ENCODE assay signal across 8 cellular contexts in the genomic region with DNA sequence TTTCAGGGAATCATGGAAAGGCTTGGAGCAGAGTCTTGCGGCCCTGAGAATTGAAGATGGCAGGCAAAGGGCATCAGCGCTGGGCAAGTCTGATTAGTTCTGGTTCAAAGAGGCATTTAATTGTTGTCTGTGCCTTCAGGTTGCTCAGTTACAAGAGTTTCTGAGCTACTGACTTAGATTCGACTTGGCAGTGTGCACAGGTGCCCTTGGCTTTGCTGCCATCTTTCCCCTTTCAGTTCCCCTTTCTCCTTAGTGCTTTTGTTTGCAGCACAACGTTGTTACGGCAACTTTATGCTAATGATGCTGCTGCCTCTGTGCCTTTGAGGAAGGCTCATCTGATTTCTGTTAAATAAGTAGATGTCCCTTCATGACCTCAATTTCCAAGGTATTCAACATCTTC. TPM values are rescaled to one million over a fixed set of nuclear protein-coding genes. Genes with fewer than 3 reads are reported as not detected.
DNase-seq lines count a peak whose midpoint lies in the region; ATAC-seq and TF ChIP-seq lines count a peak whose summit lies in the region.

No MANE protein-coding gene starts in this region.

- ATAC-seq in GM18499 (IDR thresholded peaks at IDR 0.05; ENCODE audit: insufficient read depth, unreplicated experiment) (peak; percentile 80), GM21619 (IDR thresholded peaks at IDR 0.05; ENCODE audit: unreplicated experiment) (peak; percentile 92), heart right ventricle (peak in 6 of 8 donors; percentile 30 to 69 (median 50))

- in situ Hi-C loops in KBM-7 (cut with MboI; ENCODE audit: low pct_unique_long_range_greater_than_20kb, low sequenced_read_pairs) = no loop called here

- no peak overlapping the region for H3K4me3 ChIP-seq in heart right ventricle

- TF ChIP-seq CTCF in heart right ventricle (IDR thresholded peaks at IDR 0.05) = no peak

- DNase-seq in KBM-7 (peak; percentile 91), heart right ventricle (peak in 1 of 2 donors; percentile 14), AG08396 (ENCODE audit: low spot score) (no peak), NCI-H2029 (lab: John Stamatoyannopoulos, UW) (no peak)
- DNase-seq in NK-92 treated with Interleukin-12 subunit alpha and Interleukin-12 subunit beta, amount 100 ng/mL, for 24 hours (lab: John Stamatoyannopoulos, UW) = no peak
- no peak for DNase-seq in stimulated activated CD4-positive, alpha-beta T cell treated with anti-CD3 and anti-CD28 coated beads, Interleukin-12 subunit alpha, Interleukin-12 subunit beta, amount 100 ng/mL, for 4 hours

- H3K4me1 ChIP-seq in heart right ventricle = peaks cover 0 to 46% (median 5%) of the 10 kb centered on the region in 9 donors

- intact Hi-C loops in heart right ventricle (cut with DNase I) = loop anchor here in 1 of 10 donors (5.0 kb wide), 1 partner anchor 39 kb away; no protein-coding TSS in a partner anchor

- 73 to 78% methylated on average over 5 of the region's 5 CpGs for WGBS in heart right ventricle, 2 donors

- no peaks in the 10 kb centered on the region for H3K27me3 ChIP-seq in heart right ventricle

- H3K27ac ChIP-seq in heart right ventricle = peak overlapping the region in 3 of 10 donors; percentile 15 to 76 (median 53)

- no peaks in the 10 kb centered on the region for H3K9me3 ChIP-seq in heart right ventricle

- no peaks in the 10 kb centered on the region for H3K36me3 ChIP-seq in heart right ventricle

RNA-seq across cellular contexts. Expression of a gene that starts 12.5 kb away (rescaled TPM):
- total RNA-seq in heart right ventricle = 1 to 10 TPM; 1.5 to 5.3 (median 2.7) TPM
- 1 to 10 TPM in 1 of 2 donors, under 1 TPM in 1; 0.72 to 4.0 TPM for polyA plus RNA-seq in heart right ventricle

RNA-seq across cellular contexts. Expression of a gene that starts 50.8 kb away (rescaled TPM):
- total RNA-seq in heart right ventricle = not detected
- under 1 TPM in 1 of 2 donors, not detected in 1; 0.01 TPM for polyA plus RNA-seq in heart right ventricle
